8 cellular contexts compared by ENCODE assay signal in genomic region chr1:225508538-225509375, GRCh38.
DNase-seq lines count a peak whose midpoint lies in the region; ATAC-seq, FAIRE-seq and TF ChIP-seq lines count a peak whose summit lies in the region.

No MANE protein-coding gene starts in this region.

- peak overlapping the region; percentile 33 for H3K27ac Mint-ChIP-seq in endodermal cell

- no peak for TF ChIP-seq CTCF in endodermal cell (conservative IDR thresholded peaks at IDR 0.05)

- FAIRE-seq in H54 (lab: Jason Lieb, UNC) = peak; percentile 99

- 91% methylated on average over 8 to 11 of the region's 12 CpGs for whole genome bisulfite sequencing in endodermal cell (ENCODE audit: insufficient coverage in 1 of 2, insufficient read length in 1 of 2), 2 experiments
- 78 to 80% methylated on average over 8 of the region's 12 CpGs for WGBS in mesodermal cell (ENCODE audit: insufficient coverage in 2 of 2), 2 experiments

- H3K9me3 Mint-ChIP-seq in endodermal cell = no peaks in the 10 kb centered on the region

- H3K36me3 Mint-ChIP-seq in endodermal cell (ENCODE audit: low read depth) = peaks cover 57% of the 10 kb centered on the region

- H3K27ac ChIP-seq in endodermal cell (ENCODE audit: low read depth, low read length) (peak overlapping the region; percentile 3), mesodermal cell (ENCODE audit: low read depth, low read length, severe bottlenecking) (peak overlapping the region; percentile 95)

- H3K4me1 ChIP-seq in endodermal cell (ENCODE audit: control insufficient read depth, insufficient read depth, low read length) (peaks cover 11% of the 10 kb centered on the region), mesodermal cell (ENCODE audit: control insufficient read depth, insufficient read depth, low read length, poor library complexity, severe bottlenecking) (peaks cover 21% of the 10 kb centered on the region)

- H3K9me3 ChIP-seq in endodermal cell (ENCODE audit: control insufficient read depth, low read length) (no peaks in the 10 kb centered on the region), mesodermal cell (ENCODE audit: control insufficient read depth, low read length) (no peaks in the 10 kb centered on the region)

- peaks cover 22% of the 10 kb centered on the region for H3K4me1 Mint-ChIP-seq in endodermal cell

- DNase-seq in H54 (ENCODE audit: insufficient read length, low spot score) (peak; percentile 64), NCI-H510A treated with DMSO at 0.1 percent for 48 hours (lab: John Stamatoyannopoulos, UW) (peak; percentile 79), endodermal cell (no peak)
- no peak for DNase-seq in activated CD4-positive, alpha-beta T cell treated with anti-CD3 and anti-CD28 coated beads, Interleukin-2, amount 50 U/mL, for 1 hour

- no peak for TF ChIP-seq POLR2A in H54 (IDR thresholded peaks at IDR 0.05; ENCODE audit: low read depth, low read length)

- ATAC-seq in GM21367 (IDR thresholded peaks at IDR 0.05; ENCODE audit: unreplicated experiment) (no peak), HG03469 (IDR thresholded peaks at IDR 0.05; ENCODE audit: unreplicated experiment) (no peak), GM19035 (IDR thresholded peaks at IDR 0.05; ENCODE audit: unreplicated experiment) (no peak)

- no peaks in the 10 kb centered on the region for H3K27me3 ChIP-seq in endodermal cell (ENCODE audit: control insufficient read depth, insufficient read depth, low read length, poor library complexity, severe bottlenecking)

- H3K27me3 Mint-ChIP-seq in endodermal cell (ENCODE audit: insufficient read depth) = no peaks in the 10 kb centered on the region

- H3K4me3 ChIP-seq in endodermal cell (ENCODE audit: low read length) (no peak overlapping the region), mesodermal cell (ENCODE audit: extremely low read depth, insufficient read depth, low read length, poor library complexity, severe bottlenecking) (no peak overlapping the region)

- H3K9ac ChIP-seq in endodermal cell (ENCODE audit: extremely low read depth, low read length, poor library complexity, severe bottlenecking) = no peak overlapping the region

- H3K36me3 ChIP-seq in endodermal cell (ENCODE audit: control insufficient read depth, insufficient read depth, low read length) (peaks cover 85% of the 10 kb centered on the region), mesodermal cell (ENCODE audit: control insufficient read depth, insufficient read depth, low read length) (peaks cover 44% of the 10 kb centered on the region)

- no peak overlapping the region for H3K4me3 Mint-ChIP-seq in endodermal cell

Comparison
In these comparisons a context has a peak if more than half of its experiments do, and no peak if none do; other contexts are left out.
1. DNase-seq: peak in H54 (single experiment) and NCI-H510A treated with DMSO at 0.1 percent for 48 hours (single experiment); none in endodermal cell (single experiment) and activated CD4-positive, alpha-beta T cell treated with anti-CD3 and anti-CD28 coated beads, Interleukin-2, amount 50 U/mL, for 1 hour (single experiment).